ENCODE assay signal across 1 cellular context in genomic region chr20:50909413-50909812, GRCh38.
TF ChIP-seq lines count a peak whose summit lies in the region.

No MANE protein-coding gene starts in this region.

TF ChIP-seq in IMR-90, 13 proteins besides CTCF, POLR2A, EP300 and RAD21:
- TF ChIP-seq NFE2L2 (IDR thresholded peaks at IDR 0.05; ENCODE audit: low read depth, low read length) (no peak), SMC3 (IDR thresholded peaks at IDR 0.05; ENCODE audit: low read depth, low read length) (no peak), CHD1 (IDR thresholded peaks at IDR 0.05; ENCODE audit: low read depth, low read length) (no peak), CEBPB (IDR thresholded peaks at IDR 0.05; ENCODE audit: low read depth, low read length) (no peak), RCOR1 (IDR thresholded peaks at IDR 0.05; ENCODE audit: insufficient replicate concordance, low read length) (no peak), ELK1 (IDR thresholded peaks at IDR 0.05; ENCODE audit: borderline replicate concordance, low read depth, low read length) (no peak), MAFK (IDR thresholded peaks at IDR 0.05; ENCODE audit: low read depth, low read length) (no peak), USF2 (IDR thresholded peaks at IDR 0.05; ENCODE audit: low read depth, low read length) (no peak), FOS (IDR thresholded peaks at IDR 0.05; ENCODE audit: low read depth, low read length) (no peak), BHLHE40 (IDR thresholded peaks at IDR 0.05; ENCODE audit: low read depth, low read length) (no peak), RFX5 (IDR thresholded peaks at IDR 0.05; ENCODE audit: low read depth, low read length) (no peak), MXI1 (IDR thresholded peaks at IDR 0.05; ENCODE audit: borderline replicate concordance, low read depth, low read length) (no peak), MAZ (IDR thresholded peaks at IDR 0.05; ENCODE audit: borderline replicate concordance, low read depth, low read length) (no peak)
